Comparison of ENCODE assay signal across 9 cellular contexts in the genomic region with DNA sequence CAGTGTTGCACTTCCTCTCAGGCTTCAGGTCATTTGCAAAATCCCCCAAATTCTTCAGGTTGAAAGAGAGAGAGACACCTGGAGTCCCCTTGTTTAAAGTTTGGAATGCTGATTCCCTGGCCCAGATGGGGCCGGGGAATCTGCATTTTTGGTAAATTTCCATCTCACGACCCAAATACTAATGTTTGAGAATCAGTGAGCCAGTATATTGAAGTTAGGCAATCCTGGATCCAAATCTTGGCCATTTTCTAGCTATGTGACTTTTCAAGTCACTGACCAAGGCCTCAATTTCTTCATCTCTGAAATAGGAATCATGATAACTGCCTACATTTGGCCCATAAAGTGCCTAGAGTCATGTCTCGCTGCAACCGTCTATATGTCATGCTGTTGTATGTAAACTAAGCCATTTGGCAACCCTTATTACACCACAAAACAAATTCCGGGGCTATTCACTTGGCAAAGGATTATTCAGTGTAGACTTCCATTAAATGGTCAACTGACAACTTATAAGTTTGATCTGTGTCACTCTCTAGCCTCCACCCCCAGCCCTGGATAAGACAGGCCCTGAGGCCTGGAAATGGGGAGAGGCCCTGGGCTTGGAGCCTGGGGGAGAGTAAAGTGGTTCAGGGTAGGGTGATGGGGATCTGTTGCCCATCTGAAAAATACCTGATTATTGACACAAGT. TPM values are rescaled to one million over a fixed set of nuclear protein-coding genes. Genes with fewer than 3 reads are reported as not detected.
DNase-seq lines count a peak whose midpoint lies in the region; ATAC-seq and TF ChIP-seq lines count a peak whose summit lies in the region.
"Had no signal": no experiment of that assay in that cellular context is flagged by ENCODE, and none has a peak within 500 bp of the region (broad histone marks: within the 10 kb centered on the region; RNA-seq: fewer than 3 reads in every experiment).

No MANE protein-coding gene starts in this region.

- POLR2A ChIA-PET in activated CD8-positive, alpha-beta T cell treated with anti-CD3 and anti-CD28 coated beads, Interleukin-2, amount 10 ng/mL, durations not matched to agents 7 days and 5 days (lab: Charles Lee), result interaction anchor here (0.6 to 5.1 kb wide), 10 partner anchors 10 to 631 kb away, joined by 3 to 197 read pairs (median 4); no protein-coding TSS in a partner anchor

- CTCF ChIA-PET in activated CD8-positive, alpha-beta T cell treated with anti-CD3 and anti-CD28 coated beads, Interleukin-2, amount 10 ng/mL, durations not matched to agents 7 days and 5 days (lab: Charles Lee), result interaction anchor here (0.7 to 5.5 kb wide), 8 partner anchors 11 to 863 kb away, joined by 3 to 81 read pairs (median 4); no protein-coding TSS in a partner anchor

- DNase-seq in HFF-Myc (ENCODE audit: extremely low read depth, low read depth), result no peak
- DNase-seq in activated CD8-positive, alpha-beta T cell treated with anti-CD3 and anti-CD28 coated beads, Interleukin-2, amount 10 ng/mL, durations not matched to agents 7 days and 5 days, result no peak
- DNase-seq in iPS DF 19.7 (ENCODE audit: low read depth, low spot score), result peak; percentile 97
- DNase-seq in spleen, result peak; percentile 52
- no peak for DNase-seq in SIG-M5 (lab: John Stamatoyannopoulos, UW)
- DNase-seq in amniotic stem cell (lab: John Stamatoyannopoulos, UW), result no peak
- no peak for DNase-seq in EL
- DNase-seq: NCI-H1694 treated with DMSO at 0.1 percent for 48 hours had no signal

- no peaks in the 10 kb centered on the region for H3K27me3 ChIP-seq in spleen (replicated peaks in 1 of 7)

- peaks cover 0 to 13% (median 6%) of the 10 kb centered on the region in 8 donors for H3K9me3 ChIP-seq in spleen

- no peak for ATAC-seq in activated CD8-positive, alpha-beta T cell treated with anti-CD3 and anti-CD28 coated beads, Interleukin-2, amount 10 ng/mL, durations not matched to agents 7 days and 5 days
- no peak for ATAC-seq in GM19455 (IDR thresholded peaks at IDR 0.05; ENCODE audit: unreplicated experiment)

- H3K4me3 ChIP-seq in HFF-Myc (replicated peaks; ENCODE audit: low read depth, low read length) (peak overlapping the region; percentile 95), spleen (peak overlapping the region; percentile 51 to 99 (median 88))

- H3K36me3 ChIP-seq in spleen, result peaks cover 0 to 3% (median 0%) of the 10 kb centered on the region in 6 donors

- H3K36me3 Mint-ChIP-seq in activated CD8-positive, alpha-beta T cell treated with anti-CD3 and anti-CD28 coated beads, Interleukin-2, amount 10 ng/mL, durations not matched to agents 7 days and 5 days (ENCODE audit: low read depth), result peaks cover 30% of the 10 kb centered on the region

- intact Hi-C loops in spleen (cut with DNase I; ENCODE audit: low total_unique reads), result no loop called here

- peak overlapping the region; percentile 92 to 100 (median 100) for H3K27ac ChIP-seq in spleen

- H3K4me1 ChIP-seq in spleen, result peaks cover 8 to 40% (median 19%) of the 10 kb centered on the region in 6 donors

- peak overlapping the region; percentile 87 for H3K4me3 Mint-ChIP-seq in activated CD8-positive, alpha-beta T cell treated with anti-CD3 and anti-CD28 coated beads, Interleukin-2, amount 10 ng/mL, durations not matched to agents 7 days and 5 days

- TF ChIP-seq POLR2A in spleen (IDR thresholded peaks at IDR 0.05), result no peak

- H3K27me3 Mint-ChIP-seq in activated CD8-positive, alpha-beta T cell treated with anti-CD3 and anti-CD28 coated beads, Interleukin-2, amount 10 ng/mL, durations not matched to agents 7 days and 5 days (ENCODE audit: low read depth), result no peaks in the 10 kb centered on the region

- peak overlapping the region; percentile 100 for H3K27ac Mint-ChIP-seq in activated CD8-positive, alpha-beta T cell treated with anti-CD3 and anti-CD28 coated beads, Interleukin-2, amount 10 ng/mL, durations not matched to agents 7 days and 5 days

- WGBS in spleen, 5 donors, result 55 to 64% (median 62%) methylated on average over 5 of the region's 5 CpGs

- H3K4me1 Mint-ChIP-seq in activated CD8-positive, alpha-beta T cell treated with anti-CD3 and anti-CD28 coated beads, Interleukin-2, amount 10 ng/mL, durations not matched to agents 7 days and 5 days (ENCODE audit: low read depth), result peaks cover 43% of the 10 kb centered on the region

- H3K9me3 Mint-ChIP-seq in activated CD8-positive, alpha-beta T cell treated with anti-CD3 and anti-CD28 coated beads, Interleukin-2, amount 10 ng/mL, durations not matched to agents 7 days and 5 days (ENCODE audit: insufficient read depth), result peaks cover 16% of the 10 kb centered on the region

- TF ChIP-seq CTCF in HFF-Myc (IDR thresholded peaks at IDR 0.05; ENCODE audit: low read depth, low read length, missing control alignments) (no peak), spleen (IDR thresholded peaks at IDR 0.05 in 8 of 11, conservative IDR thresholded peaks at IDR 0.05 in 3 of 11) (no peak)

RNA-seq across cellular contexts. Expression of gene ZFP36L1, which starts 3.7 kb away (rescaled TPM):
- total RNA-seq in activated CD8-positive, alpha-beta T cell treated with anti-CD3 and anti-CD28 coated beads, Interleukin-2, amount 10 ng/mL, durations not matched to agents 7 days and 5 days, result 10 to 100 TPM; 63.3 to 73.2 TPM
- total RNA-seq in spleen, result 100 to 1,000 TPM; 274 to 443 (median 324) TPM
- polyA plus RNA-seq in spleen, result 100 to 1,000 TPM in 1 of 3 donors, 10 to 100 TPM in 2; 65.7 to 106 (median 92.4) TPM

Comparison
In these comparisons a context has a peak if more than half of its experiments do, and no peak if none do; other contexts are left out.
1. DNase-seq: peak in iPS DF 19.7 (single experiment) and spleen (single experiment); none in HFF-Myc (single experiment), activated CD8-positive, alpha-beta T cell treated with anti-CD3 and anti-CD28 coated beads, Interleukin-2, amount 10 ng/mL, durations not matched to agents 7 days and 5 days (single experiment), SIG-M5 (single experiment), amniotic stem cell (single experiment) and EL (single experiment).